Comparison of ENCODE assay signal across 9 cellular contexts in genomic region chr14:104115691-104116543, GRCh38. TPM values are rescaled to one million over a fixed set of nuclear protein-coding genes. Genes with fewer than 3 reads are reported as not detected.
DNase-seq lines count a peak whose midpoint lies in the region; ATAC-seq and TF ChIP-seq lines count a peak whose summit lies in the region.
"Had no signal": no experiment of that assay in that cellular context is flagged by ENCODE, and none has a peak within 500 bp of the region (broad histone marks: within the 10 kb centered on the region; RNA-seq: fewer than 3 reads in every experiment).

No MANE protein-coding gene starts in this region.

- CTCF ChIA-PET in mammary epithelial cell (lab: Charles Lee; ENCODE audit: low non-redundant PET) = no interaction called here

- DNase-seq in NCI-H748 (lab: John Stamatoyannopoulos, UW; ENCODE audit: unreplicated experiment) (peak; percentile 32), NCI-H748 treated with DMSO at 0.1 percent for 48 hours (lab: John Stamatoyannopoulos, UW) (no peak), mammary epithelial cell (no peak), kidney tubule cell (ENCODE audit: low spot score) (peak; percentile 34), DMS 273 treated with DMSO at 0.1 percent for 48 hours (lab: John Stamatoyannopoulos, UW) (no peak), SW 1271 (lab: John Stamatoyannopoulos, UW) (no peak)
- DNase-seq in stimulated activated naive CD8-positive, alpha-beta T cell treated with anti-CD3 and anti-CD28 coated beads, Interleukin-15, Interleukin-2, amounts not matched to agents 100 U/mL and 50 U/mL, for 24 hours = peak; percentile 1
- no peak for DNase-seq in effector CD8-positive, alpha-beta T cell (lab: John Stamatoyannopoulos, UW)
- DNase-seq: caudate nucleus had no signal

- no peaks in the 10 kb centered on the region for H3K36me3 ChIP-seq in mammary epithelial cell (ENCODE audit: insufficient read depth, low read length)

- peak overlapping the region; percentile 89 for H3K4me2 ChIP-seq in mammary epithelial cell (ENCODE audit: insufficient read depth, low read depth, low read length)

- peak overlapping the region; percentile 85 for H2AFZ ChIP-seq in mammary epithelial cell (ENCODE audit: low read depth, low read length)

- H3K9ac ChIP-seq in mammary epithelial cell (ENCODE audit: insufficient read depth, low read length) = no peak overlapping the region

- no TSS peak for BruUV-seq in mammary epithelial cell (replicated peaks; lab: Mats Ljungman, UMichigan)

- peaks cover 14% of the 10 kb centered on the region for H3K27me3 ChIP-seq in mammary epithelial cell (ENCODE audit: insufficient read depth, low read length)

- in situ Hi-C loops in mammary epithelial cell (cut with MboI; ENCODE audit: low sequenced_read_pairs in 2 of 2) = no loop called here

- H3K9me3 ChIP-seq in mammary epithelial cell (replicated peaks; ENCODE audit: insufficient read depth, low read length) = no peaks in the 10 kb centered on the region

- H3K27ac ChIP-seq in mammary epithelial cell (ENCODE audit: insufficient read depth, low read depth, low read length) = no peak overlapping the region

- peak overlapping the region; percentile 55 to 66 (median 60) for H3K4me3 ChIP-seq in mammary epithelial cell (replicated peaks in 1 of 3; ENCODE audit: insufficient read depth in 1 of 3, low read depth in 2 of 3, low read length in 3 of 3)

- no peak for ATAC-seq in stimulated activated naive CD8-positive, alpha-beta T cell treated with anti-CD3 and anti-CD28 coated beads, Interleukin-15, Interleukin-2, amounts not matched to agents 100 U/mL and 50 U/mL, for 24 hours

- no peaks in the 10 kb centered on the region for H4K20me1 ChIP-seq in mammary epithelial cell (ENCODE audit: insufficient read depth, low read length)

- H3K79me2 ChIP-seq in mammary epithelial cell (ENCODE audit: insufficient read depth, low read length) = no peaks in the 10 kb centered on the region

- H3K4me1 ChIP-seq in mammary epithelial cell (ENCODE audit: insufficient read depth, low read length) = peaks cover 19% of the 10 kb centered on the region

- no peak for TF ChIP-seq CTCF in mammary epithelial cell (conservative IDR thresholded peaks at IDR 0.05 in 1 of 2, IDR thresholded peaks at IDR 0.05 in 1 of 2; ENCODE audit: extremely low read depth in 1 of 2, insufficient read depth in 1 of 2, low read depth in 1 of 2, low read length in 2 of 2)

- dilution Hi-C loops in mammary epithelial cell (cut with HindIII; ENCODE audit: low sequenced_read_pairs) = no loop called here

- 74% methylated on average over 8 of the region's 20 CpGs for WGBS in mammary epithelial cell (ENCODE audit: low coverage, missing lambda C conversion rate)

- intact Hi-C loops in mammary epithelial cell (cut with micrococcal nuclease) = no loop called here

RNA-seq across cellular contexts. Expression of gene KIF26A, which starts 22.5 kb away (rescaled TPM):
- total RNA-seq in mammary epithelial cell = under 1 TPM; 0.19 to 0.67 TPM
- polyA plus RNA-seq in mammary epithelial cell = 0.02 TPM
- polyA minus RNA-seq in mammary epithelial cell = not detected

RNA-seq across cellular contexts. Expression of gene ASPG, which starts 30.4 kb away (rescaled TPM):
- total RNA-seq in mammary epithelial cell = under 1 TPM in 1 of 2 donors, not detected in 1; 0.09 TPM
- polyA plus RNA-seq in mammary epithelial cell = not detected
- polyA minus RNA-seq in mammary epithelial cell = not detected

Comparison
In these comparisons a context has a peak if more than half of its experiments do, and no peak if none do; other contexts are left out.
1. DNase-seq: peak in NCI-H748 (single experiment), kidney tubule cell (single experiment) and stimulated activated naive CD8-positive, alpha-beta T cell treated with anti-CD3 and anti-CD28 coated beads, Interleukin-15, Interleukin-2, amounts not matched to agents 100 U/mL and 50 U/mL, for 24 hours (single experiment); none in NCI-H748 treated with DMSO at 0.1 percent for 48 hours (single experiment), mammary epithelial cell (single experiment), DMS 273 treated with DMSO at 0.1 percent for 48 hours (single experiment), effector CD8-positive, alpha-beta T cell (single experiment) and SW 1271 (0 of 2).